In the genomic region with DNA sequence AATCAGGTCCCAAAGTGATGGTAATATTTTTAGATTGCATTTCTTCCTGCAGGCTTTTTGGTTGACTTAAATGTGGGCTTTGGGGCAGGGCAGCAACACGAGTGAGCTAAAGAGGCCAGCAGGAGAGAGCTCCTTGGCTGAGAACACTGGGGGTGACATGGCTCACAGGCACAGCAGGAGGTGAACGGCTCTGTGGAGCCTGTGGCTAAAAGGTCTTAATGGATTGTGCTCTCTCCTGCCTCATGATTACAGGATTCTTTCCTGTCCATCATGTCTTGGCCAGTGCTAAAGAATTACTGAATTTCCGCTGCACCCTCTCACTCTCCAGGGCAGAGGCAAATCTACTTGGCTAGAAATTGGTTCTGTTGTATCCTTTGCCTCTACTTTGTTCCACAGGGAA, we compare ENCODE assay signal across 18 cellular contexts.
DNase-seq lines count a peak whose midpoint lies in the region; ATAC-seq, FAIRE-seq and TF ChIP-seq lines count a peak whose summit lies in the region.
"Had no signal": no experiment of that assay in that cellular context is flagged by ENCODE, and none has a peak within 500 bp of the region (broad histone marks: within the 10 kb centered on the region; RNA-seq: fewer than 3 reads in every experiment).

No MANE protein-coding gene starts in this region.

- H3K4me3 ChIP-seq in BLaER1 treated with 17β-estradiol and CSF1 and Interleukin-3, amounts not matched to agents 10 nM and 100 nM, result no peak overlapping the region; a peak in 1 of 20 replicates
- H3K4me3 ChIP-seq in H1 (ENCODE audit: extremely low read depth in 1 of 4, insufficient read depth in 2 of 4, low read depth in 3 of 4, low read length in 4 of 4), result no peak overlapping the region
- H3K4me3 ChIP-seq in mesendoderm (ENCODE audit: low read length), result no peak overlapping the region
- no peak overlapping the region for H3K4me3 ChIP-seq in BE2C (ENCODE audit: low read depth, low read length)
- no peak overlapping the region for H3K4me3 ChIP-seq in body of pancreas
- H3K4me3 ChIP-seq: GM12878, K562 had no signal

- no peaks in the 10 kb centered on the region for H4K20me1 ChIP-seq in BLaER1 treated with 17β-estradiol and CSF1 and Interleukin-3, amounts not matched to agents 10 nM and 100 nM
- H4K20me1 ChIP-seq in H9 (ENCODE audit: control insufficient read depth, insufficient read depth, insufficient read length) (no peaks in the 10 kb centered on the region), H1 (replicated peaks in 1 of 2; ENCODE audit: control insufficient read depth in 1 of 2, insufficient read depth in 2 of 2, low read length in 2 of 2) (no peaks in the 10 kb centered on the region)

- no peak overlapping the region for H3K18ac ChIP-seq in H9 (ENCODE audit: insufficient read length, low read depth, low read length)
- H3K18ac ChIP-seq in H1 (ENCODE audit: extremely low read depth, low read length), result no peak overlapping the region; the same call in 1 of the 2 replicates
- no peak overlapping the region for H3K18ac ChIP-seq in mesendoderm (ENCODE audit: low read length)

- TF ChIP-seq CTCF in H9 (conservative IDR thresholded peaks at IDR 0.05) (no peak), H1 (IDR thresholded peaks at IDR 0.05; ENCODE audit: control extremely low read depth in 1 of 3, insufficient read depth in 1 of 3, low read depth in 1 of 3, low read length in 3 of 3) (no peak), BE2C (IDR thresholded peaks at IDR 0.05; ENCODE audit: low read depth, low read length) (no peak), body of pancreas (IDR thresholded peaks at IDR 0.05) (no peak)

- no peak overlapping the region for H2BK15ac ChIP-seq in H9 (ENCODE audit: low read depth, low read length)
- no peak overlapping the region for H2BK15ac ChIP-seq in H1 (ENCODE audit: low read length)
- H2BK15ac ChIP-seq in mesendoderm (replicated peaks; ENCODE audit: low read depth), result no peak overlapping the region

- H2BK20ac ChIP-seq in H9 (ENCODE audit: low read depth, low read length, poor library complexity, severe bottlenecking), result no peak overlapping the region
- no peak overlapping the region for H2BK20ac ChIP-seq in H1 (ENCODE audit: low read length)

- peak overlapping the region in 1 of 11 experiments; percentile 15; a peak in 1 of 22 replicates for H3K9ac ChIP-seq in BLaER1 treated with 17β-estradiol and CSF1 and Interleukin-3, amounts not matched to agents 10 nM and 100 nM
- H3K9ac ChIP-seq in H9 (ENCODE audit: extremely low read depth, insufficient read length, low read length) (no peak overlapping the region), H1 (replicated peaks in 1 of 4; ENCODE audit: extremely low read depth in 1 of 4, low read depth in 3 of 4, low read length in 3 of 4) (no peak overlapping the region), mesendoderm (ENCODE audit: low read length) (no peak overlapping the region)

- H2AFZ ChIP-seq in H9 (ENCODE audit: low read length) (no peak overlapping the region), H1 (ENCODE audit: low read length) (no peak overlapping the region)

- no peak for ATAC-seq in body of pancreas
- ATAC-seq: GM12878, K562 had no signal

- no peaks in the 10 kb centered on the region; the same call in 1 of the 2 replicates for H3K27me3 Mint-ChIP-seq in H9 (ENCODE audit: low read depth)
- H3K27me3 Mint-ChIP-seq: B cell had no signal

- intact Hi-C loops in body of pancreas (cut with DNase I), result no loop called here

- CTCF ChIA-PET in H1 (lab: Charles Lee; ENCODE audit: partially characterized antibody), result no interaction called here

- peak overlapping the region in 1 of 3 experiments; percentile 86; a peak in 1 of 7 replicates for H3K27ac Mint-ChIP-seq in H9
- H3K27ac Mint-ChIP-seq: B cell, HFFc6 had no signal

- H4K91ac ChIP-seq in H9 (ENCODE audit: insufficient read length, low read depth, low read length), result no peak overlapping the region
- peak overlapping the region; percentile 31 for H4K91ac ChIP-seq in H1 (replicated peaks; ENCODE audit: insufficient read length, low read length)

- H2AK5ac ChIP-seq in H9 (ENCODE audit: insufficient read length, low read length) (no peak overlapping the region), H1 (ENCODE audit: low read depth, low read length) (peak overlapping the region; percentile 29; the same call in 1 of the 2 replicates), mesendoderm (ENCODE audit: low read length) (peak overlapping the region; percentile 34)

- H3K14ac ChIP-seq in H9 (ENCODE audit: insufficient read depth, low read length) (no peak overlapping the region), H1 (ENCODE audit: insufficient read length) (no peak overlapping the region)

- H3K79me1 ChIP-seq in H9 (ENCODE audit: insufficient read depth, low read depth, low read length, poor library complexity, severe bottlenecking), result no peaks in the 10 kb centered on the region
- no peaks in the 10 kb centered on the region for H3K79me1 ChIP-seq in H1 (ENCODE audit: low read depth, low read length)
- H3K79me1 ChIP-seq in mesendoderm (ENCODE audit: low read length), result no peaks in the 10 kb centered on the region

- H3T11ph ChIP-seq in H9 (ENCODE audit: low read length), result no peak overlapping the region

- no peak overlapping the region for H3K23ac ChIP-seq in H9 (ENCODE audit: insufficient read length, low read depth, low read length)
- H3K23ac ChIP-seq in H1 (ENCODE audit: insufficient read length), result no peak overlapping the region
- H3K23ac ChIP-seq in mesendoderm (ENCODE audit: low read length), result no peak overlapping the region

- H3K4me1 ChIP-seq in BLaER1 treated with 17β-estradiol and CSF1 and Interleukin-3, amounts not matched to agents 10 nM and 100 nM, result peaks cover 0 to 37% (median 31%) of the 10 kb centered on the region in 10 experiments; a peak in 15 of 20 replicates
- peaks cover 23% of the 10 kb centered on the region; the same call in 1 of the 2 replicates for H3K4me1 ChIP-seq in H9 (ENCODE audit: insufficient read depth, low read length)
- H3K4me1 ChIP-seq in H1 (replicated peaks in 1 of 4; ENCODE audit: control insufficient read depth in 3 of 4, insufficient read depth in 4 of 4, low read length in 3 of 4), result peaks cover 5 to 27% (median 20%) of the 10 kb centered on the region in 4 experiments; a peak in 6 of 7 replicates
- H3K4me1 ChIP-seq in mesendoderm (ENCODE audit: control insufficient read depth, low read depth, low read length), result peaks cover 12% of the 10 kb centered on the region
- no peaks in the 10 kb centered on the region for H3K4me1 ChIP-seq in BE2C
- H3K4me1 ChIP-seq in body of pancreas, result no peaks in the 10 kb centered on the region

- H3K9me3 ChIP-seq in BLaER1 treated with 17β-estradiol and CSF1 and Interleukin-3, amounts not matched to agents 10 nM and 100 nM (replicated peaks in 1 of 11), result peaks cover 0 to 29% (median 10%) of the 10 kb centered on the region in 11 experiments; a peak in 13 of 22 replicates
- H3K9me3 ChIP-seq in H9 (ENCODE audit: control insufficient read depth, low read depth, low read length), result no peaks in the 10 kb centered on the region
- H3K9me3 ChIP-seq in H1 (ENCODE audit: insufficient read depth in 2 of 2, low read depth in 1 of 2, low read length in 1 of 2), result no peaks in the 10 kb centered on the region
- H3K9me3 ChIP-seq in BE2C, result no peaks in the 10 kb centered on the region; the same call in 1 of the 2 replicates
- H3K9me3 ChIP-seq in body of pancreas, result no peaks in the 10 kb centered on the region

- no peak for TF ChIP-seq EP300 in H1 (IDR thresholded peaks at IDR 0.05; ENCODE audit: borderline replicate concordance in 1 of 2, low read depth in 2 of 2, low read length in 2 of 2)

- H3K79me2 ChIP-seq in H9 (ENCODE audit: insufficient read depth, low read length), result no peaks in the 10 kb centered on the region
- no peaks in the 10 kb centered on the region for H3K79me2 ChIP-seq in H1 (ENCODE audit: control insufficient read depth in 1 of 2, insufficient read depth in 2 of 2, low read length in 2 of 2)
- H3K79me2 ChIP-seq in mesendoderm (ENCODE audit: control insufficient read depth, insufficient read depth, low read length), result no peaks in the 10 kb centered on the region

- H3K4ac ChIP-seq in H9 (ENCODE audit: low read depth, low read length) (no peak overlapping the region), H1 (replicated peaks; ENCODE audit: insufficient read length, low read depth, low read length) (no peak overlapping the region), mesendoderm (ENCODE audit: low read depth, low read length) (no peak overlapping the region)

- TF ChIP-seq POLR2A in H1 (IDR thresholded peaks at IDR 0.05; ENCODE audit: control extremely low read depth in 1 of 2, low read depth in 2 of 2, low read length in 2 of 2) (no peak), body of pancreas (IDR thresholded peaks at IDR 0.05) (no peak)

- TF ChIP-seq RAD21 in H1 (IDR thresholded peaks at IDR 0.05 in 1 of 2, conservative IDR thresholded peaks at IDR 0.05 in 1 of 2; ENCODE audit: low read depth in 2 of 2, low read length in 2 of 2), result no peak

- H4K5ac ChIP-seq in H9 (ENCODE audit: insufficient read length, low read depth, low read length) (no peak overlapping the region), H1 (ENCODE audit: insufficient read length, low read depth, low read length) (no peak overlapping the region), mesendoderm (ENCODE audit: low read length) (no peak overlapping the region)

- no peak overlapping the region for H4K8ac ChIP-seq in H9 (replicated peaks; ENCODE audit: insufficient read length, low read depth, low read length)
- H4K8ac ChIP-seq in H1 (ENCODE audit: extremely low read depth, insufficient read depth, low read length), result no peak overlapping the region
- H4K8ac ChIP-seq in mesendoderm (ENCODE audit: low read depth, low read length), result no peak overlapping the region

- POLR2A ChIA-PET in H1 (lab: Charles Lee; ENCODE audit: partially characterized antibody), result no interaction called here

- H2BK5ac ChIP-seq in H9 (ENCODE audit: insufficient read length, low read length) (no peak overlapping the region), H1 (ENCODE audit: low read depth, low read length) (peak overlapping the region; percentile 3; the same call in 1 of the 2 replicates), mesendoderm (ENCODE audit: low read length) (no peak overlapping the region)

- H3K9me3 Mint-ChIP-seq in H9, result peaks cover 0 to 12% of the 10 kb centered on the region in 2 experiments; a peak in 4 of 5 replicates

- peaks cover 2 to 15% (median 6%) of the 10 kb centered on the region in 3 experiments; a peak in 5 of 7 replicates for H3K36me3 Mint-ChIP-seq in H9 (ENCODE audit: insufficient read depth in 1 of 3, low read depth in 3 of 3)
- H3K36me3 Mint-ChIP-seq: CD4-positive, CD25-positive, alpha-beta regulatory T cell had no signal

- no peaks in the 10 kb centered on the region for H3K23me2 ChIP-seq in H9 (ENCODE audit: insufficient read length, low read depth, low read length, poor library complexity, severe bottlenecking)
- H3K23me2 ChIP-seq in H1 (ENCODE audit: low read depth, low read length), result no peaks in the 10 kb centered on the region

- H3K36me3 ChIP-seq in BLaER1 treated with 17β-estradiol and CSF1 and Interleukin-3, amounts not matched to agents 10 nM and 100 nM, result no peaks in the 10 kb centered on the region
- H3K36me3 ChIP-seq in H1 (ENCODE audit: control insufficient read depth in 2 of 4, insufficient read depth in 4 of 4, low read length in 3 of 4), result no peaks in the 10 kb centered on the region
- no peaks in the 10 kb centered on the region for H3K36me3 ChIP-seq in mesendoderm (ENCODE audit: control insufficient read depth, insufficient read depth, low read length)
- no peaks in the 10 kb centered on the region for H3K36me3 ChIP-seq in BE2C
- H3K36me3 ChIP-seq in body of pancreas (replicated peaks in 1 of 2; ENCODE audit: insufficient read depth in 1 of 2, low read depth in 2 of 2), result no peaks in the 10 kb centered on the region

- DNase-seq in H9 (no peak), H1 (ENCODE audit: low read depth in 1 of 2, low spot score in 2 of 2) (no peak), mesendoderm (peak; percentile 76), cortex of kidney (lab: John Stamatoyannopoulos, UW) (no peak), BE2C (no peak), HUDEP-2 (lab: John Stamatoyannopoulos, UW; ENCODE audit: unreplicated experiment in 76 of 76) (no peak), body of pancreas (no peak)
- DNase-seq: CD4-positive, CD25-positive, alpha-beta regulatory T cell; DMS 273 treated with DMSO at 0.1 percent for 48 hours; GOT3; HCEC 1CT; HFFc6 had no signal

- no peak for FAIRE-seq in H1 (lab: Jason Lieb, UNC)
- FAIRE-seq: A204.1, GM12878, GM18507, K562 had no signal

- H2BK12ac ChIP-seq in H9 (ENCODE audit: insufficient read length, low read depth, low read length), result peak overlapping the region; percentile 7
- 0 out of 2 replicates have a peak overlapping the region, but pooled peaks have one; percentile 32 for H2BK12ac ChIP-seq in H1 (ENCODE audit: low read depth, low read length)

- H3K56ac ChIP-seq in H9 (ENCODE audit: insufficient read length, low read depth, low read length) (no peak overlapping the region), H1 (replicated peaks; ENCODE audit: insufficient read length, low read depth, low read length) (no peak overlapping the region), mesendoderm (ENCODE audit: low read length) (no peak overlapping the region)

- peaks cover 44 to 50% of the 10 kb centered on the region in 2 experiments for H3K4me1 Mint-ChIP-seq in H9
- H3K4me1 Mint-ChIP-seq: B cell; CD4-positive, CD25-positive, alpha-beta regulatory T cell had no signal

- H3K4me2 ChIP-seq in BLaER1 treated with 17β-estradiol and CSF1 and Interleukin-3, amounts not matched to agents 10 nM and 100 nM, result peak overlapping the region in 8 of 11 experiments; percentile 36 to 93 (median 66); a peak in 16 of 22 replicates
- H3K4me2 ChIP-seq in H9 (ENCODE audit: insufficient read depth, insufficient read length, low read length) (no peak overlapping the region), H1 (ENCODE audit: insufficient read depth in 1 of 2, low read depth in 2 of 2, low read length in 2 of 2) (no peak overlapping the region), mesendoderm (ENCODE audit: low read length) (peak overlapping the region; percentile 7)

- H3K27ac ChIP-seq in BLaER1 treated with 17β-estradiol and CSF1 and Interleukin-3, amounts not matched to agents 10 nM and 100 nM, result no peak overlapping the region
- H3K27ac ChIP-seq in H9 (ENCODE audit: insufficient read length, low read depth, low read length) (no peak overlapping the region), H1 (ENCODE audit: low read depth, low read length) (peak overlapping the region; percentile 34; the same call in 1 of the 2 replicates), mesendoderm (ENCODE audit: low read depth, low read length) (no peak overlapping the region), body of pancreas (no peak overlapping the region)

- no peak overlapping the region for H3K4me3 Mint-ChIP-seq in H9
- H3K4me3 Mint-ChIP-seq: B cell; CD4-positive, CD25-positive, alpha-beta regulatory T cell; HFFc6 had no signal

- H3K27me3 ChIP-seq in BLaER1 treated with 17β-estradiol and CSF1 and Interleukin-3, amounts not matched to agents 10 nM and 100 nM, result no peaks in the 10 kb centered on the region
- no peaks in the 10 kb centered on the region for H3K27me3 ChIP-seq in H9 (ENCODE audit: insufficient read depth, low read length)
- no peaks in the 10 kb centered on the region for H3K27me3 ChIP-seq in H1 (replicated peaks in 1 of 4; ENCODE audit: control insufficient read depth in 3 of 4, extremely low read depth in 1 of 4, insufficient read depth in 3 of 4, low read length in 3 of 4)
- no peaks in the 10 kb centered on the region for H3K27me3 ChIP-seq in mesendoderm (ENCODE audit: insufficient read depth, low read length, poor library complexity)
- H3K27me3 ChIP-seq in BE2C, result no peaks in the 10 kb centered on the region
- H3K27me3 ChIP-seq in body of pancreas, result no peaks in the 10 kb centered on the region

- no CpG with 5 or more reads among the region's 3 CpGs for WGBS in H9 (ENCODE audit: extremely low coverage, insufficient read length, low lambda C conversion rate)
- WGBS in H1 (ENCODE audit: extremely low coverage in 1 of 2, insufficient coverage in 1 of 2, insufficient read length in 1 of 2, insufficient replicate concordance in 2 of 2, low coverage in 1 of 2, low lambda C conversion rate in 2 of 2, missing lambda C conversion rate in 1 of 2), 2 experiments, result 71% methylated on average over 3 of the region's 3 CpGs; no CpG with 5 or more reads in 1 of the 2 experiments
- no CpG with 5 or more reads among the region's 3 CpGs for WGBS in mesendoderm (ENCODE audit: extremely low coverage, insufficient coverage, low lambda C conversion rate)
- WGBS in body of pancreas, 2 donors, result 39 to 40% methylated on average over 3 of the region's 3 CpGs

- H2BK120ac ChIP-seq in H9 (ENCODE audit: low read depth, low read length, poor library complexity, severe bottlenecking) (no peak overlapping the region), H1 (replicated peaks; ENCODE audit: low read depth, low read length) (peak overlapping the region; percentile 16), mesendoderm (ENCODE audit: low read depth, low read length) (no peak overlapping the region)

Comparison
In these comparisons a context has a peak if more than half of its experiments do, and no peak if none do; other contexts are left out.
1. H3K4me2 ChIP-seq: peak in BLaER1 treated with 17β-estradiol and CSF1 and Interleukin-3, amounts not matched to agents 10 nM and 100 nM (8 of 11) and mesendoderm (single experiment); none in H9 (single experiment) and H1 (0 of 2).